Comparison of ENCODE assay signal across 8 cellular contexts in genomic region chr9:137064027-137064879, GRCh38. TPM values are rescaled to one million over a fixed set of nuclear protein-coding genes. Genes with fewer than 3 reads are reported as not detected.
DNase-seq lines count a peak whose midpoint lies in the region; ATAC-seq and TF ChIP-seq lines count a peak whose summit lies in the region.

No MANE protein-coding gene starts in this region.

- peak; percentile 98 for TF ChIP-seq CTCF in GM12874 (IDR thresholded peaks at IDR 0.05; ENCODE audit: insufficient read depth, low read depth, low read length)
- TF ChIP-seq CTCF in Panc1 (IDR thresholded peaks at IDR 0.05): peak; percentile 93

- in situ Hi-C loops in Panc1 (cut with HindIII; ENCODE audit: low pct_unique_long_range_greater_than_20kb, low sequenced_read_pairs): no loop called here

- CTCF ChIA-PET in Panc1 (lab: Charles Lee): interaction anchor here (0.7 to 1.4 kb wide), 4 partner anchors 15 to 65 kb away, joined by 3 to 11 read pairs (median 3); partner anchors contain the start of gene NPDC1

- no peak overlapping the region for H3K27ac ChIP-seq in Panc1 (ENCODE audit: low read length)

- H3K27me3 ChIP-seq in Panc1 (ENCODE audit: control insufficient read depth, insufficient read depth, low read length): no peaks in the 10 kb centered on the region

- ATAC-seq in Panc1 (peak; percentile 73), GM19035 (IDR thresholded peaks at IDR 0.05; ENCODE audit: unreplicated experiment) (no peak), HG02938 (IDR thresholded peaks at IDR 0.05; ENCODE audit: unreplicated experiment) (no peak)

- no peaks in the 10 kb centered on the region for H3K9me3 ChIP-seq in Panc1 (ENCODE audit: control insufficient read depth, insufficient read depth, low read depth, low read length)

- H3K4me3 ChIP-seq in Panc1 (ENCODE audit: low read depth in 2 of 2, low read length in 2 of 2): no peak overlapping the region

- H3K36me3 ChIP-seq in Panc1 (ENCODE audit: control insufficient read depth, insufficient read depth, low read length): no peaks in the 10 kb centered on the region

- DNase-seq in A172 (ENCODE audit: low spot score) (peak; percentile 71), Panc1 (ENCODE audit: low read depth, low spot score) (no peak), head of caudate nucleus (peak in 40 of 42 donors; percentile 54 to 90 (median 78)), posterior cingulate gyrus (peak in 9 of 10 donors; percentile 44 to 95 (median 76))
- peak; percentile 88 for DNase-seq in activated effector memory CD4-positive, alpha-beta T cell treated with anti-CD3 and anti-CD28 coated beads, Interleukin-2, amount 50 U/mL, for 16 hours

- POLR2A ChIA-PET in Panc1 (lab: Charles Lee): interaction anchor here (0.6 kb wide), 1 partner anchor 127 kb away, joined by 5 read pairs; no protein-coding TSS in a partner anchor

- H3K4me1 ChIP-seq in Panc1 (ENCODE audit: control insufficient read depth, insufficient read depth, low read length): peaks cover 2% of the 10 kb centered on the region; the same call in 1 of the 2 replicates

- intact Hi-C loops in Panc1 (cut with micrococcal nuclease; ENCODE audit: unreplicated experiment) (loop anchor here (1.0 kb wide), 1 partner anchor 18 kb away; the partner anchor contains the start of gene NPDC1), head of caudate nucleus (cut with DNase I) (no loop called here), posterior cingulate gyrus (cut with DNase I) (loop anchor here (2.0 kb wide), 1 partner anchor 15 kb away; no protein-coding TSS in a partner anchor)

- BruUV-seq in Panc1 (replicated peaks; lab: Mats Ljungman, UMichigan): no TSS peak

RNA-seq across cellular contexts. Expression of gene SAPCD2, which starts 6.1 kb away (rescaled TPM):
- total RNA-seq in A172 (2014; rRNA removed; shearing (Covaris generic)): 76.4 and 92.3 TPM in 2 replicates
- 18.4 TPM for total RNA-seq in Panc1 (2021; ENCODE audit: unreplicated experiment)
- polyA plus RNA-seq in Panc1 (2012; ENCODE audit: insufficient read length): 11.5 TPM

RNA-seq across cellular contexts. Expression of gene ENTPD2, which starts 10.4 kb away (rescaled TPM):
- total RNA-seq in A172 (2014; rRNA removed; shearing (Covaris generic)): not detected in 2 replicates
- 2.8 TPM for total RNA-seq in Panc1 (2021; ENCODE audit: unreplicated experiment)
- polyA plus RNA-seq in Panc1 (2012; ENCODE audit: insufficient read length): 5.5 TPM

RNA-seq across cellular contexts. Expression of gene UAP1L1, which starts 13.1 kb away (rescaled TPM):
- total RNA-seq in A172 (2014; rRNA removed; shearing (Covaris generic)): 94.6 and 109 TPM in 2 replicates
- total RNA-seq in Panc1 (2021; ENCODE audit: unreplicated experiment): 23.1 TPM
- 13.1 TPM for polyA plus RNA-seq in Panc1 (2012; ENCODE audit: insufficient read length)

RNA-seq across cellular contexts. Expression of gene NPDC1, which starts 18.3 kb away (rescaled TPM):
- 47.4 and 49.6 TPM in 2 replicates for total RNA-seq in A172 (2014; rRNA removed; shearing (Covaris generic))
- 43.5 TPM for total RNA-seq in Panc1 (2021; ENCODE audit: unreplicated experiment)
- 73.8 TPM for polyA plus RNA-seq in Panc1 (2012; ENCODE audit: insufficient read length)

RNA-seq across cellular contexts. Expression of gene MAN1B1, which starts 22.5 kb away (rescaled TPM):
- 196 and 197 TPM in 2 replicates for total RNA-seq in A172 (2014; rRNA removed; shearing (Covaris generic))
- total RNA-seq in Panc1 (2021; ENCODE audit: unreplicated experiment): 57.2 TPM
- polyA plus RNA-seq in Panc1 (2012; ENCODE audit: insufficient read length): 49.5 TPM
